Comparison of ENCODE assay signal across 8 cellular contexts in the genomic region with DNA sequence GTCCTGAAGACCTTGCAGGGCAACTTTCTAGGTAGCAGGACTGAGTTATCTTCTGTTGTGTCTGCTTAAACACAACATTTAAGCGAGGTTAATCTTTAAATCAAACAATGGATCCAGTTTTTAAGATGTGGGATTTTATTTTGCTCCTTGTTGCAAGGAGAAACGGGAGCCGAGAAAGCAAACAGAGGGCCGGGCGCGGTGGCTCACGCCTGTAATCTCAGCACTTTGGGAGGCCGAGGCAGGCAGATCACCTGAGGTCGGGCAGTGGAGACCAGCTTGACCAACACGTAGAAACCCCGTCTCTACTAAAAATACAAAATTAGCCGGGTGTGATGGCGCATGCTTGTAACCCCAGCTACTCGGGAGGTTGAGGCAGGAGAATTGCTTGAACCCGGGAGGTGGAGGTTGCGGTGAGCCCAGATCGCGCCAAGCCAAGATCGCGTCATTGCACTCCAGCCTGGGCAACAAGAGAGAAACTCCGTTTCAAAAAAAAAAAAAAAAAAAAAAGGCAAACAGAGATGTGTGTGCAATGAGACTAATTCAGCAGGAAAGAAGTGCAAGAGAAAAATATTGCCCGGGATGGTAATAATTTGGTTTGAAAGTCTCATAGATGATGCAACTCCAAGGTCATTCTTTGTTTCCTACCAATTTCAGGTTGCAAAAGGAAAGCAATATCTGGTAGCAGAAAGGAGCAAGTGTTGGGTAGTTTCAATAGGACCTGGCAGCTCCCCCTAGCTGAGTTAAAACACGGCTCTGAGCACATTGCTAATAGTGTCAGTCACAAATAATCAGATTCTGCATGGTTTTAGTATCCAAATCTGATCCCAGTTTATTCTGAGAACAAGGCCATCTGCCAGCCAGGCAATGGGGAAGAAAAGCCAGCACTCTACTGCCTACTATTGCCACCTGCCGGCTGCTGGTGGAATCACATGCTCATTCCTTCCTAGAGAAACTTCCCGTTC.
DNase-seq lines count a peak whose midpoint lies in the region; ATAC-seq, FAIRE-seq and TF ChIP-seq lines count a peak whose summit lies in the region.

No MANE protein-coding gene starts in this region.

- no peaks in the 10 kb centered on the region for H3K9me2 ChIP-seq in SK-N-SH

- no peaks in the 10 kb centered on the region for H3K9me3 Mint-ChIP-seq in activated naive CD8-positive, alpha-beta T cell treated with anti-CD3 and anti-CD28 coated beads, Interleukin-2, amount 10 ng/mL, durations not matched to agents 7 days and 5 days

- H3K9me3 ChIP-seq in SK-N-SH: no peaks in the 10 kb centered on the region

- TF ChIP-seq CTCF in D721Med (IDR thresholded peaks at IDR 0.05; ENCODE audit: insufficient read depth, missing control alignments) (peak; percentile 87), NB4 (IDR thresholded peaks at IDR 0.05; ENCODE audit: low read depth, low read length) (peak; percentile 86), SK-N-SH (IDR thresholded peaks at IDR 0.05) (peak; percentile 96)

- H3K36me3 Mint-ChIP-seq in activated naive CD8-positive, alpha-beta T cell treated with anti-CD3 and anti-CD28 coated beads, Interleukin-2, amount 10 ng/mL, durations not matched to agents 7 days and 5 days: no peaks in the 10 kb centered on the region

- ATAC-seq in GM21717 (IDR thresholded peaks at IDR 0.05; ENCODE audit: unreplicated experiment): peak; percentile 63
- peak; percentile 39 for ATAC-seq in activated naive CD8-positive, alpha-beta T cell treated with anti-CD3 and anti-CD28 coated beads, Interleukin-2, amount 10 ng/mL, durations not matched to agents 7 days and 5 days (ENCODE audit: low read depth)
- ATAC-seq in Right ventricle myocardium inferior: peak; percentile 79

- H3K27me3 Mint-ChIP-seq in activated naive CD8-positive, alpha-beta T cell treated with anti-CD3 and anti-CD28 coated beads, Interleukin-2, amount 10 ng/mL, durations not matched to agents 7 days and 5 days: peaks cover 21% of the 10 kb centered on the region

- POLR2A ChIA-PET in SK-N-SH (lab: Yijun Ruan, JAX): interaction anchor here (1.1 to 2.1 kb wide), 2 partner anchors 190 to 233 kb away, joined by 3 to 9 read pairs; no protein-coding TSS in a partner anchor
- POLR2A ChIA-PET in activated naive CD8-positive, alpha-beta T cell treated with anti-CD3 and anti-CD28 coated beads, Interleukin-2, amount 10 ng/mL, durations not matched to agents 7 days and 5 days (lab: Charles Lee): interaction anchor here (0.7 to 2.9 kb wide), 2 partner anchors 25 to 191 kb away, joined by 3 to 9 read pairs; no protein-coding TSS in a partner anchor

- H3K4me3 ChIP-seq in NB4 (ENCODE audit: low read depth, low read length) (no peak overlapping the region), SK-N-SH (ENCODE audit: low read depth in 2 of 2, low read length in 1 of 2) (peak overlapping the region in 1 of 2 experiments; percentile 22; a peak in 1 of 4 replicates)

- no peak overlapping the region for H3K27ac Mint-ChIP-seq in activated naive CD8-positive, alpha-beta T cell treated with anti-CD3 and anti-CD28 coated beads, Interleukin-2, amount 10 ng/mL, durations not matched to agents 7 days and 5 days

- FAIRE-seq in D721Med (lab: Jason Lieb, UNC) (peak; percentile 69), urothelium cell line (lab: Jason Lieb, UNC) (no peak)

- H3K4me1 Mint-ChIP-seq in activated naive CD8-positive, alpha-beta T cell treated with anti-CD3 and anti-CD28 coated beads, Interleukin-2, amount 10 ng/mL, durations not matched to agents 7 days and 5 days: peaks cover 1% of the 10 kb centered on the region

- TF ChIP-seq POLR2A in NB4 (IDR thresholded peaks at IDR 0.05; ENCODE audit: extremely low read depth, insufficient read length): no peak

- H3K36me3 ChIP-seq in SK-N-SH (replicated peaks in 1 of 2; ENCODE audit: control insufficient read depth in 1 of 2, insufficient read depth in 2 of 2, low read length in 1 of 2): no peaks in the 10 kb centered on the region

- no peak overlapping the region for H3K9ac ChIP-seq in SK-N-SH

- intact Hi-C loops in Right ventricle myocardium inferior (cut with DNase I) (loop anchor here (1.0 to 5.0 kb wide), 4 partner anchors 91 to 212 kb away; no protein-coding TSS in a partner anchor), posterior cingulate gyrus (cut with DNase I) (loop anchor here (1.0 to 5.0 kb wide), 2 partner anchors 190 to 356 kb away; no protein-coding TSS in a partner anchor)

- no peak overlapping the region; the same call in 1 of the 2 replicates for H3K4me2 ChIP-seq in SK-N-SH

- DNase-seq in D721Med (ENCODE audit: insufficient read length, low spot score): peak; percentile 47
- DNase-seq in NB4 (ENCODE audit: low read depth): peak; percentile 82
- DNase-seq in SK-N-SH: peak; percentile 81
- DNase-seq in activated naive CD8-positive, alpha-beta T cell treated with anti-CD3 and anti-CD28 coated beads, Interleukin-2, amount 10 ng/mL, durations not matched to agents 7 days and 5 days: peak; percentile 76
- peak; percentile 93 for DNase-seq in Right ventricle myocardium inferior (ENCODE audit: missing footprints)
- DNase-seq in posterior cingulate gyrus: peak; percentile 73 to 96 (median 90)
- DNase-seq in urothelium cell line (ENCODE audit: low spot score): peak; percentile 67

- H3K79me2 ChIP-seq in SK-N-SH (ENCODE audit: insufficient read depth): no peaks in the 10 kb centered on the region

- no peaks in the 10 kb centered on the region for H3K27me3 ChIP-seq in SK-N-SH (ENCODE audit: insufficient read depth)

- H3K4me3 Mint-ChIP-seq in activated naive CD8-positive, alpha-beta T cell treated with anti-CD3 and anti-CD28 coated beads, Interleukin-2, amount 10 ng/mL, durations not matched to agents 7 days and 5 days: no peak overlapping the region

- no peaks in the 10 kb centered on the region for H3F3A ChIP-seq in SK-N-SH (replicated peaks; ENCODE audit: insufficient read depth)

- CTCF ChIA-PET in SK-N-SH (lab: Yijun Ruan, JAX): interaction anchor here (0.6 to 8.8 kb wide), 59 partner anchors 9 to 534 kb away, joined by 3 to 200 read pairs (median 5); partner anchors contain the start of gene USP15

- H3K4me1 ChIP-seq in SK-N-SH (ENCODE audit: control insufficient read depth in 1 of 2, insufficient read depth in 2 of 2, low read depth in 1 of 2, low read length in 1 of 2): peaks cover 2 to 11% of the 10 kb centered on the region in 2 experiments; a peak in 2 of 4 replicates

- TF ChIP-seq RAD21 in SK-N-SH (IDR thresholded peaks at IDR 0.05; ENCODE audit: low read length): peak; percentile 97

- peak in 1 of 2 experiments; percentile 48; a peak in 1 of 4 replicates for TF ChIP-seq EP300 in SK-N-SH (IDR thresholded peaks at IDR 0.05; ENCODE audit: borderline replicate concordance in 1 of 2, low read depth in 1 of 2, low read length in 1 of 2)

- peak overlapping the region; percentile 11 to 49; a peak in 3 of 4 replicates for H3K27ac ChIP-seq in SK-N-SH (ENCODE audit: low read depth in 2 of 2, low read length in 1 of 2)

- no peaks in the 10 kb centered on the region for H4K20me1 ChIP-seq in SK-N-SH (ENCODE audit: insufficient read depth)

- H2AFZ ChIP-seq in SK-N-SH (ENCODE audit: low read depth): peak overlapping the region; percentile 86

- WGBS in SK-N-SH (ENCODE audit: low lambda C conversion rate): 74% methylated on average over 25 of the region's 25 CpGs

TF ChIP-seq in SK-N-SH, 30 proteins besides CTCF, POLR2A, EP300 and RAD21 (continues in another document):
- TF ChIP-seq, protein P1, sequence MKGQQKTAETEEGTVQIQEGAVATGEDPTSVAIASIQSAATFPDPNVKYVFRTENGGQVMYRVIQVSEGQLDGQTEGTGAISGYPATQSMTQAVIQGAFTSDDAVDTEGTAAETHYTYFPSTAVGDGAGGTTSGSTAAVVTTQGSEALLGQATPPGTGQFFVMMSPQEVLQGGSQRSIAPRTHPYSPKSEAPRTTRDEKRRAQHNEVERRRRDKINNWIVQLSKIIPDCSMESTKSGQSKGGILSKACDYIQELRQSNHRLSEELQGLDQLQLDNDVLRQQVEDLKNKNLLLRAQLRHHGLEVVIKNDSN (IDR thresholded peaks at IDR 0.05; ENCODE audit: borderline replicate concordance, low read depth): 0 out of 2 replicates have a peak, but pooled peaks have one; percentile 10
- TF ChIP-seq JUND (IDR thresholded peaks at IDR 0.05) (no peak), TCF12 (IDR thresholded peaks at IDR 0.05) (peak; percentile 78), EZH2phosphoT487 (IDR thresholded peaks at IDR 0.05; ENCODE audit: borderline replicate concordance, low read depth) (no peak), ELF1 (IDR thresholded peaks at IDR 0.05) (no peak), USF2 (IDR thresholded peaks at IDR 0.05; ENCODE audit: borderline replicate concordance, low read depth, low read length) (no peak), RFX5 (IDR thresholded peaks at IDR 0.05; ENCODE audit: low read length) (no peak), FOSL2 (IDR thresholded peaks at IDR 0.05; ENCODE audit: borderline replicate concordance, low read depth) (no peak), CHD2 (IDR thresholded peaks at IDR 0.05; ENCODE audit: low read length, partially characterized antibody) (peak; percentile 52)
